ENCODE assay signal across 10 cellular contexts in the genomic region with DNA sequence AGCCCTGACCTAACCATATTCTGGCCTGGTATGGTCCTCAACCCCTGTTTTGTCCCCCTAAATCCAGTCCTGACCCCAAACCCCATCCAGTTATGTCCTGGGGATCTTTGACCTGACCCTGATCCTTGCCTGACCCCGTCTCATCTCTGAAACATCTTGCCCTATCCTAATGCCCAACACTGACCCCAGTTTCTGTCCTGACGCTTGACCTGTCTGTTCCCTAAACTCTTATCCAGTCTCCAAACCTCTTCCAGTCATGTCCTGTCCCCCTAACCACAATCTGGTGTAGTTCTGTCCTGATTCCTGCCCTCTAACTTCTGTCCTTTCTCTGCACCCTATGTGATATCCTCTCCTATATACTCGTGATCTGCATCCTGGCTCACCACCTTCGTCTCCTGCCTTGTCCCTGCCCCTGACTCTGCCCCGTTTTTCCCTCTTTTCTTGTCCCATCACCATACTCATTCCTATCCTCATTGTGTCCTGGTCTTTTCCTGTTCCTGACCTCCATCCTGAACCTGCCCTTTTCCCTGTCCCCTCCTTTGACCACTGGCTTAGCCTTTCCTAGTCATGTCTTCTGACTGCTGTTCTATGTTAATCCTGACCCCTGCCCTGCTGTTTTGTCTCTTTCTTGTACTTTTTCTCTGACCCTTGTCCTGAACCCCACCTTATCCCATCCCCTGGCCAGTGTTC. TPM values are rescaled to one million over a fixed set of nuclear protein-coding genes. Genes with fewer than 3 reads are reported as not detected.
DNase-seq lines count a peak whose midpoint lies in the region; ATAC-seq, FAIRE-seq and TF ChIP-seq lines count a peak whose summit lies in the region.
"Had no signal": no experiment of that assay in that cellular context is flagged by ENCODE, and none has a peak within 500 bp of the region (broad histone marks: within the 10 kb centered on the region; RNA-seq: fewer than 3 reads in every experiment).

No MANE protein-coding gene starts in this region.

- peak; percentile 36 for FAIRE-seq in bronchial epithelial cell (lab: Jason Lieb, UNC)
- FAIRE-seq: G401.6, TTC549 had no signal

- H3K27ac ChIP-seq in heart right ventricle (peak overlapping the region in 9 of 10 donors; percentile 58 to 89 (median 80)), mucosa of rectum (ENCODE audit: low read depth in 2 of 2, low read length in 2 of 2) (peak overlapping the region; percentile 61 to 67), uterus (peak overlapping the region; percentile 92)

- H3K4me1 ChIP-seq in heart right ventricle (no peaks in the 10 kb centered on the region), mucosa of rectum (ENCODE audit: control insufficient read depth in 2 of 2, insufficient read depth in 2 of 2, low read length in 2 of 2) (no peaks in the 10 kb centered on the region), uterus (no peaks in the 10 kb centered on the region)

- H3K36me3 ChIP-seq in heart right ventricle (no peaks in the 10 kb centered on the region), bronchial epithelial cell (ENCODE audit: control insufficient read depth, insufficient read depth, low read length) (no peaks in the 10 kb centered on the region), mucosa of rectum (ENCODE audit: control insufficient read depth in 2 of 2, insufficient read depth in 2 of 2, low read length in 2 of 2) (no peaks in the 10 kb centered on the region), uterus (no peaks in the 10 kb centered on the region)

- 92 to 93% methylated on average over 4 to 5 of the region's 5 CpGs for WGBS in heart right ventricle, 2 donors

- no peak for TF ChIP-seq CTCF in heart right ventricle (IDR thresholded peaks at IDR 0.05)
- no peak for TF ChIP-seq CTCF in bronchial epithelial cell (IDR thresholded peaks at IDR 0.05; ENCODE audit: insufficient read depth, low read length, severe bottlenecking)
- TF ChIP-seq CTCF in uterus (IDR thresholded peaks at IDR 0.05): no peak

- no peaks in the 10 kb centered on the region for H3K27me3 ChIP-seq in heart right ventricle
- H3K27me3 ChIP-seq in bronchial epithelial cell (ENCODE audit: control insufficient read depth, insufficient read depth, low read length): no peaks in the 10 kb centered on the region
- H3K27me3 ChIP-seq in mucosa of rectum (ENCODE audit: control insufficient read depth in 2 of 2, insufficient read depth in 2 of 2, low read length in 2 of 2): no peaks in the 10 kb centered on the region
- no peaks in the 10 kb centered on the region for H3K27me3 ChIP-seq in uterus

- no peak for TF ChIP-seq POLR2A in uterus (IDR thresholded peaks at IDR 0.05)

- intact Hi-C loops in heart right ventricle (cut with DNase I): no loop called here
- intact Hi-C loops in left ventricle myocardium superior (cut with micrococcal nuclease): no loop called here
- intact Hi-C loops in uterus (cut with DNase I; ENCODE audit: low total_unique reads): no loop called here

- H3K9me3 ChIP-seq in heart right ventricle: no peaks in the 10 kb centered on the region
- no peaks in the 10 kb centered on the region for H3K9me3 ChIP-seq in mucosa of rectum (ENCODE audit: control insufficient read depth in 2 of 2, low read length in 2 of 2)
- H3K9me3 ChIP-seq in uterus: no peaks in the 10 kb centered on the region

- peak overlapping the region in 9 of 10 donors; percentile 42 to 69 (median 66) for H3K4me3 ChIP-seq in heart right ventricle
- H3K4me3 ChIP-seq in bronchial epithelial cell (ENCODE audit: low read depth, low read length): peak overlapping the region; percentile 48
- H3K4me3 ChIP-seq in mucosa of rectum (ENCODE audit: low read length in 2 of 2): peak overlapping the region; percentile 49 to 66
- peak overlapping the region; percentile 42 to 60 for H3K4me3 ChIP-seq in uterus

- H3K9ac ChIP-seq in mucosa of rectum (ENCODE audit: low read depth in 1 of 2, low read length in 2 of 2): no peak overlapping the region

- ATAC-seq in heart right ventricle: no peak
- no peak for ATAC-seq in left ventricle myocardium superior
- ATAC-seq in HG03439 (IDR thresholded peaks at IDR 0.05; ENCODE audit: unreplicated experiment): no peak

- DNase-seq in heart right ventricle (no peak), left ventricle myocardium superior (no peak), bronchial epithelial cell (ENCODE audit: low read depth) (no peak), uterus (no peak), SHP77 treated with DMSO at 0.1 percent for 48 hours (lab: John Stamatoyannopoulos, UW) (no peak), AG08396 (ENCODE audit: low spot score) (no peak)

RNA-seq across cellular contexts. Expression of gene CCDC120, which starts 4.6 kb away (rescaled TPM):
- 1 to 10 TPM in 7 of 10 donors, under 1 TPM in 3; 0.71 to 2.0 (median 1.2) TPM for total RNA-seq in heart right ventricle
- 1 to 10 TPM in 1 of 2 donors, under 1 TPM in 1; 0.70 to 1.7 TPM for polyA plus RNA-seq in heart right ventricle
- total RNA-seq in left ventricle myocardium superior: 1.7 TPM
- total RNA-seq in bronchial epithelial cell: 1.1 and 2.2 TPM in 2 replicates
- 10 to 100 TPM in 1 of 4 donors, 1 to 10 TPM in 3; 2.0 to 12.0 (median 4.2) TPM for total RNA-seq in uterus

RNA-seq across cellular contexts. Expression of gene TFE3, which starts 11.1 kb away (rescaled TPM):
- total RNA-seq in heart right ventricle: 10 to 100 TPM; 13.8 to 29.1 (median 16.1) TPM
- 10 to 100 TPM; 17.6 to 34.8 TPM for polyA plus RNA-seq in heart right ventricle
- 18.5 TPM for total RNA-seq in left ventricle myocardium superior
- total RNA-seq in bronchial epithelial cell: 8.7 and 14.8 TPM in 2 replicates
- 10 to 100 TPM; 16.7 to 75.0 (median 38.7) TPM for total RNA-seq in uterus

RNA-seq across cellular contexts. Expression of gene PRAF2, which starts 19.6 kb away (rescaled TPM):
- total RNA-seq in heart right ventricle (10 to 100 TPM in 1 of 10 donors, 1 to 10 TPM in 9; 5.4 to 16.9 (median 8.1) TPM), left ventricle myocardium superior (6.3 TPM), bronchial epithelial cell (1.7 and 2.6 TPM in 2 replicates), uterus (10 to 100 TPM in 2 of 4 donors, 1 to 10 TPM in 1, under 1 TPM in 1; 0.77 to 45.2 (median 23.8) TPM)
- 10 to 100 TPM; 24.4 to 26.5 TPM for polyA plus RNA-seq in heart right ventricle

RNA-seq across cellular contexts. Expression of gene WDR45, which starts 25.5 kb away (rescaled TPM):
- total RNA-seq in heart right ventricle (10 to 100 TPM; 45.7 to 84.7 (median 60.6) TPM), left ventricle myocardium superior (65.4 TPM), bronchial epithelial cell (38.5 and 42.1 TPM in 2 replicates), uterus (10 to 100 TPM; 37.6 to 96.5 (median 58.7) TPM)
- polyA plus RNA-seq in heart right ventricle: 100 to 1,000 TPM in 1 of 2 donors, 10 to 100 TPM in 1; 87.7 to 107 TPM

RNA-seq across cellular contexts. Expression of gene GRIPAP1, which starts 52.2 kb away (rescaled TPM):
- total RNA-seq in heart right ventricle (10 to 100 TPM; 16.2 to 26.0 (median 21.9) TPM), left ventricle myocardium superior (18.1 TPM), bronchial epithelial cell (24.5 and 35.8 TPM in 2 replicates), uterus (10 to 100 TPM; 15.4 to 57.6 (median 22.0) TPM)
- 10 to 100 TPM; 16.6 to 34.1 TPM for polyA plus RNA-seq in heart right ventricle
